Comparison of ENCODE assay signal across 5 cellular contexts in genomic region chr9:82088591-82088990, GRCh38.
"Had no signal": no experiment of that assay in that cellular context is flagged by ENCODE, and none has a peak within 500 bp of the region (broad histone marks: within the 10 kb centered on the region; RNA-seq: fewer than 3 reads in every experiment).

No MANE protein-coding gene starts in this region.

- H3K27ac ChIP-seq: HL-60 had no signal

- DNase-seq: IMR-90, KBM-7, KG1 had no signal

- H3K4me3 ChIP-seq: K562 had no signal
